Comparison of ENCODE assay signal across 15 cellular contexts in genomic region chr15:35630570-35630969, GRCh38.
DNase-seq lines count a peak whose midpoint lies in the region; ATAC-seq and TF ChIP-seq lines count a peak whose summit lies in the region.
"Had no signal": no experiment of that assay in that cellular context is flagged by ENCODE, and none has a peak within 500 bp of the region (broad histone marks: within the 10 kb centered on the region; RNA-seq: fewer than 3 reads in every experiment).

No MANE protein-coding gene starts in this region.

- peaks cover 0 to 2% (median 0%) of the 10 kb centered on the region in 3 donors for H3K27me3 Mint-ChIP-seq in CD14-positive monocyte (ENCODE audit: low read depth in 3 of 3)

- TF ChIP-seq CTCF in lower lobe of right lung (IDR thresholded peaks at IDR 0.05) = no peak
- TF ChIP-seq CTCF in CD14-positive monocyte (IDR thresholded peaks at IDR 0.05) = no peak

- peaks cover 0 to 2% (median 0%) of the 10 kb centered on the region in 7 donors for H3K9me3 Mint-ChIP-seq in CD14-positive monocyte
- H3K9me3 Mint-ChIP-seq: activated T-helper 1 cell treated with anti-CD3 and anti-CD28 coated beads, Interleukin-12 subunit alpha, Interleukin-12 subunit beta, Interleukin-2, Interleukin-4 antibody, amounts not matched to agents 30 ng/mL and 10 ng/mL and 1 ng/mL, durations not matched to agents 14 hours and 24 hours and 36 hours; neural crest cell; stimulated activated effector memory CD8-positive, alpha-beta T cell treated with anti-CD3 and anti-CD28 coated beads, Interleukin-12 subunit alpha, Interleukin-12 subunit beta, amount 100 ng/mL, for 72 hours had no signal

- no peak overlapping the region for H3K4me3 Mint-ChIP-seq in CD14-positive monocyte
- H3K4me3 Mint-ChIP-seq: activated T-helper 1 cell treated with anti-CD3 and anti-CD28 coated beads, Interleukin-12 subunit alpha, Interleukin-12 subunit beta, Interleukin-2, Interleukin-4 antibody, amounts not matched to agents 30 ng/mL and 10 ng/mL and 1 ng/mL, durations not matched to agents 14 hours and 24 hours and 36 hours; neural crest cell; stimulated activated effector memory CD8-positive, alpha-beta T cell treated with anti-CD3 and anti-CD28 coated beads, Interleukin-12 subunit alpha, Interleukin-12 subunit beta, amount 100 ng/mL, for 72 hours had no signal

- ATAC-seq in esophagus mucosa (peak; percentile 92), lower lobe of right lung (peak; percentile 57 to 82), GM19023 (IDR thresholded peaks at IDR 0.05; ENCODE audit: unreplicated experiment) (no peak)
- ATAC-seq: stimulated activated effector memory CD8-positive, alpha-beta T cell treated with anti-CD3 and anti-CD28 coated beads, Interleukin-12 subunit alpha, Interleukin-12 subunit beta, amount 100 ng/mL, for 72 hours had no signal

- peaks cover 11% of the 10 kb centered on the region for H3K4me1 Mint-ChIP-seq in CD14-positive monocyte
- H3K4me1 Mint-ChIP-seq: neural crest cell; stimulated activated effector memory CD8-positive, alpha-beta T cell treated with anti-CD3 and anti-CD28 coated beads, Interleukin-12 subunit alpha, Interleukin-12 subunit beta, amount 100 ng/mL, for 72 hours had no signal

- intact Hi-C loops in lower lobe of right lung (cut with DNase I) = no loop called here
- intact Hi-C loops in CD14-positive monocyte (cut with micrococcal nuclease) = no loop called here

- no peak overlapping the region for H3K4me3 ChIP-seq in lower lobe of right lung
- H3K4me3 ChIP-seq: BLaER1 treated with 17β-estradiol and CSF1 and Interleukin-3, amounts not matched to agents 10 nM and 100 nM had no signal

- peak overlapping the region in 1 of 7 donors; percentile 1 for H3K27ac Mint-ChIP-seq in CD14-positive monocyte
- H3K27ac Mint-ChIP-seq: activated T-helper 1 cell treated with anti-CD3 and anti-CD28 coated beads, Interleukin-12 subunit alpha, Interleukin-12 subunit beta, Interleukin-2, Interleukin-4 antibody, amounts not matched to agents 30 ng/mL and 10 ng/mL and 1 ng/mL, durations not matched to agents 14 hours and 24 hours and 36 hours; stimulated activated effector memory CD8-positive, alpha-beta T cell treated with anti-CD3 and anti-CD28 coated beads, Interleukin-12 subunit alpha, Interleukin-12 subunit beta, amount 100 ng/mL, for 72 hours had no signal

- DNase-seq in DMS53 (lab: John Stamatoyannopoulos, UW) (peak; percentile 64), NCI-H774 (lab: John Stamatoyannopoulos, UW) (peak; percentile 27), lower lobe of right lung (no peak), NCI-H82 (lab: John Stamatoyannopoulos, UW) (no peak), CD14-positive monocyte (ENCODE audit: low spot score) (no peak)
- no peak for DNase-seq in activated CD4-positive, alpha-beta T cell treated with anti-CD3 and anti-CD28 coated beads for 4 hours
- DNase-seq: activated CD4-positive, CD25-positive, alpha-beta regulatory T cell treated with anti-CD3 and anti-CD28 coated beads, Interleukin-2, amount 50 U/mL, for 72 hours; islet precursor cell; RPMI8226 had no signal

- H3K36me3 ChIP-seq in lower lobe of right lung = no peaks in the 10 kb centered on the region
- H3K36me3 ChIP-seq: BLaER1 treated with 17β-estradiol and CSF1 and Interleukin-3, amounts not matched to agents 10 nM and 100 nM had no signal

- no peaks in the 10 kb centered on the region for H3K9me3 ChIP-seq in lower lobe of right lung
- H3K9me3 ChIP-seq: BLaER1 treated with 17β-estradiol and CSF1 and Interleukin-3, amounts not matched to agents 10 nM and 100 nM had no signal

- H3K36me3 Mint-ChIP-seq in CD14-positive monocyte = no peaks in the 10 kb centered on the region
- H3K36me3 Mint-ChIP-seq: stimulated activated effector memory CD8-positive, alpha-beta T cell treated with anti-CD3 and anti-CD28 coated beads, Interleukin-12 subunit alpha, Interleukin-12 subunit beta, amount 100 ng/mL, for 72 hours had no signal

- peaks cover 10% of the 10 kb centered on the region for H3K4me1 ChIP-seq in lower lobe of right lung

- no peaks in the 10 kb centered on the region for H3K27me3 ChIP-seq in lower lobe of right lung (ENCODE audit: low read depth)
- H3K27me3 ChIP-seq: BLaER1 treated with 17β-estradiol and CSF1 and Interleukin-3, amounts not matched to agents 10 nM and 100 nM had no signal

- no peak overlapping the region for H3K27ac ChIP-seq in lower lobe of right lung
- H3K27ac ChIP-seq: BLaER1 treated with 17β-estradiol and CSF1 and Interleukin-3, amounts not matched to agents 10 nM and 100 nM had no signal

Comparison
In these comparisons a context has a peak if more than half of its experiments do, and no peak if none do; other contexts are left out.
1. DNase-seq: peak in DMS53 (single experiment) and NCI-H774 (single experiment); none in lower lobe of right lung (single experiment), activated CD4-positive, alpha-beta T cell treated with anti-CD3 and anti-CD28 coated beads for 4 hours (0 of 2), NCI-H82 (single experiment) and CD14-positive monocyte (single experiment).